In the genomic region with DNA sequence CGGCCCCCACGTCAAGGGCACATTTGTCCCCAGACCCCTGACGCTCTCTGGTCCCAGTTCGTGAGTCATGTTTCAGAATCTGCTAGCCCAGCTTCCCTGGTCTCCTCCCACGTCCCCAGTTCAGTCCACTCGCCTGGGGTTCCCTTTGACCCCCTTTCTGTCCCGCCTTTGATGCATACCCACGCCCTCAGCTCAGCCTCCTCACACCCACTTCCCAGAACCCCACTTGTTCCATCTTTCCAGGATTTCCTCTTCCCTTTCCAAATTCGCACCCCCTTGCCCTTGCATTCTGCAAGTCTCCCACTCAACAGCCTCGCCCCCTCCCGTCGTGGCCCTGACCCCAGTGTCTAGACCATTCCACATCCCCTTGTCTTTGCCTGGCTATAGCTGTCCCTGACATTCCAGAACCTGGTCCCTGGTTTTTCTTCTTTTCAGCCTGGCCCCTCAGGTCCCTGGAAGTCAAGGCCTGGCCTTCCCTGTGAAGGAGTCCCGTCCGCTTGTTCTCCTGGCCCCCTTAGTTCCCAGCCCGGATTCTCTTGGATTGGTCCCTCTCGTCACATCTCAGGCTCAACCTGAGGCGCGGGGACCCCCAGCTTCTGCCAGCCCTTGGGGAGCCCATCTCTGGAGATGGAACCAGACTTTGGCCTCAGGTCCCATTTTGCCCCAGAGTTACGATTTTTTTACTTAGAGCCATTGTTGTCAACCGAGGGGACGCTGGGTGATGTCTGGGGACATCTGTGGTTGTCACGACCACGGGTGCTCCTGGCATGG, we compare ENCODE assay signal across 9 cellular contexts. TPM values are rescaled to one million over a fixed set of nuclear protein-coding genes. Genes with fewer than 3 reads are reported as not detected.
A peak's percentile ranks its signal among the peaks of the same experiment; 100 is the strongest.
DNase-seq lines count a peak whose midpoint lies in the region; ATAC-seq and TF ChIP-seq lines count a peak whose summit lies in the region.
"Had no signal": no experiment of that assay in that cellular context is flagged by ENCODE, and none has a peak within 500 bp of the region (broad histone marks: within the 10 kb centered on the region; RNA-seq: fewer than 3 reads in every experiment).

No MANE protein-coding gene starts in this region.

- peak overlapping the region in 2 of 4 donors; percentile 60 to 100 for H3K4me3 ChIP-seq in adrenal gland
- H3K4me3 ChIP-seq in liver (ENCODE audit: low read depth in 1 of 3, low read length in 3 of 3) = peak overlapping the region; percentile 81 to 98 (median 86)
- H3K4me3 ChIP-seq in tibial artery = peak overlapping the region; percentile 77 to 99

- H3K9me3 Mint-ChIP-seq in activated T-cell treated with anti-CD3 and anti-CD28 coated beads, Interleukin-2, amount 50 U/mL, for 72 hours = no peaks in the 10 kb centered on the region

- WGBS in adrenal gland, 4 donors = 40 to 47% (median 43%) methylated on average over 18 to 23 of the region's 23 CpGs
- WGBS in liver = 73% methylated on average over 23 of the region's 23 CpGs

- peak overlapping the region; percentile 95 to 99 for H3K4me3 Mint-ChIP-seq in activated T-cell treated with anti-CD3 and anti-CD28 coated beads, Interleukin-2, amount 50 U/mL, for 72 hours

- intact Hi-C loops in adrenal gland (cut with DNase I) = no loop called here
- intact Hi-C loops in tibial artery (cut with DNase I; ENCODE audit: low total_unique reads) = loop anchor here (5.0 kb wide), 1 partner anchor 125 kb away; a partner anchor contains a TSS
- intact Hi-C loops in head of caudate nucleus (cut with DNase I) = no loop called here

- H3K27me3 Mint-ChIP-seq in activated T-cell treated with anti-CD3 and anti-CD28 coated beads, Interleukin-2, amount 50 U/mL, for 72 hours (ENCODE audit: low read depth) = no peaks in the 10 kb centered on the region

- ATAC-seq in activated T-cell treated with anti-CD3 and anti-CD28 coated beads, Interleukin-2, amount 50 U/mL, for 72 hours (replicated peaks in 1 of 2) = no peak
- no peak for ATAC-seq in HG03097 (IDR thresholded peaks at IDR 0.05; ENCODE audit: low FRiP score, unreplicated experiment)

- no peak for TF ChIP-seq RAD21 in liver (IDR thresholded peaks at IDR 0.05)

- H3K27me3 ChIP-seq in adrenal gland = no peaks in the 10 kb centered on the region
- H3K27me3 ChIP-seq in liver (ENCODE audit: control insufficient read depth in 4 of 4, insufficient read depth in 4 of 4, low read length in 3 of 4) = no peaks in the 10 kb centered on the region
- no peaks in the 10 kb centered on the region for H3K27me3 ChIP-seq in tibial artery

- H3K36me3 ChIP-seq in adrenal gland (replicated peaks in 1 of 2) (no peaks in the 10 kb centered on the region), liver (ENCODE audit: control insufficient read depth in 4 of 4, insufficient read depth in 3 of 4, low read depth in 1 of 4, low read length in 3 of 4) (peaks cover 0 to 3% (median 0%) of the 10 kb centered on the region in 4 donors), tibial artery (peaks cover 0 to 26% (median 9%) of the 10 kb centered on the region in 3 donors)

- peak overlapping the region; percentile 24 to 80 for H3K9ac ChIP-seq in liver (ENCODE audit: low read depth in 1 of 2, low read length in 2 of 2)

- peaks cover 1 to 2% of the 10 kb centered on the region in 2 donors for H3K36me3 Mint-ChIP-seq in activated T-cell treated with anti-CD3 and anti-CD28 coated beads, Interleukin-2, amount 50 U/mL, for 72 hours (ENCODE audit: insufficient read depth in 2 of 2)

- TF ChIP-seq POLR2A in adrenal gland (IDR thresholded peaks at IDR 0.05) = no peak

- no peak for TF ChIP-seq CTCF in adrenal gland (IDR thresholded peaks at IDR 0.05)
- no peak for TF ChIP-seq CTCF in liver (IDR thresholded peaks at IDR 0.05; ENCODE audit: low read depth, low read length, missing input control)
- TF ChIP-seq CTCF in tibial artery (IDR thresholded peaks at IDR 0.05) = no peak

- H3K4me1 Mint-ChIP-seq in activated T-cell treated with anti-CD3 and anti-CD28 coated beads, Interleukin-2, amount 50 U/mL, for 72 hours (ENCODE audit: low read depth) = peaks cover 62% of the 10 kb centered on the region

- H3K4me1 ChIP-seq in adrenal gland (replicated peaks in 1 of 2) (peaks cover 35 to 49% of the 10 kb centered on the region in 2 donors), liver (ENCODE audit: control insufficient read depth in 4 of 4, insufficient read depth in 4 of 4, low read length in 3 of 4) (peaks cover 8 to 28% (median 21%) of the 10 kb centered on the region in 4 donors), tibial artery (peaks cover 0 to 40% (median 25%) of the 10 kb centered on the region in 4 donors)

- H3K27ac ChIP-seq in adrenal gland (peak overlapping the region; percentile 39 to 94 (median 83)), liver (ENCODE audit: low read depth in 1 of 2, low read length in 2 of 2) (no peak overlapping the region), tibial artery (peak overlapping the region in 1 of 2 donors; percentile 61)

- peak overlapping the region; percentile 79 for H3K27ac Mint-ChIP-seq in activated T-cell treated with anti-CD3 and anti-CD28 coated beads, Interleukin-2, amount 50 U/mL, for 72 hours

- DNase-seq in activated T-cell treated with anti-CD3 and anti-CD28 coated beads, Interleukin-2, amount 50 U/mL, for 72 hours = no peak
- DNase-seq in activated T-cell treated with anti-CD3 and anti-CD28 coated beads, Interleukin-2, amount 50 U/mL, for 48 hours = no peak
- DNase-seq in adrenal gland = peak in 3 of 7 donors; percentile 48 to 62 (median 58)
- DNase-seq in tibial artery = no peak
- DNase-seq in AML-193 (lab: John Stamatoyannopoulos, UW) = no peak
- no peak for DNase-seq in head of caudate nucleus
- DNase-seq: DMS79 treated with DMSO at 0.1 percent for 48 hours had no signal

- H3K9me3 ChIP-seq in adrenal gland (replicated peaks in 1 of 3) (no peaks in the 10 kb centered on the region), liver (ENCODE audit: control insufficient read depth in 4 of 4, low read length in 3 of 4) (no peaks in the 10 kb centered on the region), tibial artery (no peaks in the 10 kb centered on the region)

TF ChIP-seq in liver, 16 proteins besides CTCF, POLR2A, EP300 and RAD21 (continues in another document):
- TF ChIP-seq FOXA2 (IDR thresholded peaks at IDR 0.05) = no peak
- no peak for TF ChIP-seq NR2F2 (IDR thresholded peaks at IDR 0.05)
- TF ChIP-seq, protein P1, sequence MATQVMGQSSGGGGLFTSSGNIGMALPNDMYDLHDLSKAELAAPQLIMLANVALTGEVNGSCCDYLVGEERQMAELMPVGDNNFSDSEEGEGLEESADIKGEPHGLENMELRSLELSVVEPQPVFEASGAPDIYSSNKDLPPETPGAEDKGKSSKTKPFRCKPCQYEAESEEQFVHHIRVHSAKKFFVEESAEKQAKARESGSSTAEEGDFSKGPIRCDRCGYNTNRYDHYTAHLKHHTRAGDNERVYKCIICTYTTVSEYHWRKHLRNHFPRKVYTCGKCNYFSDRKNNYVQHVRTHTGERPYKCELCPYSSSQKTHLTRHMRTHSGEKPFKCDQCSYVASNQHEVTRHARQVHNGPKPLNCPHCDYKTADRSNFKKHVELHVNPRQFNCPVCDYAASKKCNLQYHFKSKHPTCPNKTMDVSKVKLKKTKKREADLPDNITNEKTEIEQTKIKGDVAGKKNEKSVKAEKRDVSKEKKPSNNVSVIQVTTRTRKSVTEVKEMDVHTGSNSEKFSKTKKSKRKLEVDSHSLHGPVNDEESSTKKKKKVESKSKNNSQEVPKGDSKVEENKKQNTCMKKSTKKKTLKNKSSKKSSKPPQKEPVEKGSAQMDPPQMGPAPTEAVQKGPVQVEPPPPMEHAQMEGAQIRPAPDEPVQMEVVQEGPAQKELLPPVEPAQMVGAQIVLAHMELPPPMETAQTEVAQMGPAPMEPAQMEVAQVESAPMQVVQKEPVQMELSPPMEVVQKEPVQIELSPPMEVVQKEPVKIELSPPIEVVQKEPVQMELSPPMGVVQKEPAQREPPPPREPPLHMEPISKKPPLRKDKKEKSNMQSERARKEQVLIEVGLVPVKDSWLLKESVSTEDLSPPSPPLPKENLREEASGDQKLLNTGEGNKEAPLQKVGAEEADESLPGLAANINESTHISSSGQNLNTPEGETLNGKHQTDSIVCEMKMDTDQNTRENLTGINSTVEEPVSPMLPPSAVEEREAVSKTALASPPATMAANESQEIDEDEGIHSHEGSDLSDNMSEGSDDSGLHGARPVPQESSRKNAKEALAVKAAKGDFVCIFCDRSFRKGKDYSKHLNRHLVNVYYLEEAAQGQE (IDR thresholded peaks at IDR 0.05) = no peak
- TF ChIP-seq, protein P2, sequence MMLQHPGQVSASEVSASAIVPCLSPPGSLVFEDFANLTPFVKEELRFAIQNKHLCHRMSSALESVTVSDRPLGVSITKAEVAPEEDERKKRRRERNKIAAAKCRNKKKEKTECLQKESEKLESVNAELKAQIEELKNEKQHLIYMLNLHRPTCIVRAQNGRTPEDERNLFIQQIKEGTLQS (IDR thresholded peaks at IDR 0.05) = no peak
- TF ChIP-seq GABPA (IDR thresholded peaks at IDR 0.05 in 1 of 2, conservative IDR thresholded peaks at IDR 0.05 in 1 of 2) = no peak
- TF ChIP-seq TAF1 (conservative IDR thresholded peaks at IDR 0.05) = no peak
- no peak for TF ChIP-seq JUND (IDR thresholded peaks at IDR 0.05)
- no peak for TF ChIP-seq SP1 (IDR thresholded peaks at IDR 0.05)
- no peak for TF ChIP-seq RXRA (IDR thresholded peaks at IDR 0.05)

RNA-seq across cellular contexts. Expression of a gene that starts 1.3 kb away (rescaled TPM):
- total RNA-seq in activated T-cell treated with anti-CD3 and anti-CD28 coated beads, Interleukin-2, amount 50 U/mL, for 72 hours = 10 to 100 TPM; 35.0 to 38.7 TPM
- total RNA-seq in adrenal gland = 100 to 1,000 TPM in 4 of 8 donors, 10 to 100 TPM in 4; 51.5 to 193 (median 99.4) TPM
- polyA plus RNA-seq in adrenal gland = 100 to 1,000 TPM in 1 of 3 donors, 10 to 100 TPM in 2; 57.6 to 127 (median 93.6) TPM
- 10 to 100 TPM; 29.5 to 42.6 TPM for total RNA-seq in liver
- polyA plus RNA-seq in liver = 10 to 100 TPM; 34.2 to 50.8 TPM

RNA-seq across cellular contexts. Expression of a gene that starts 8.5 kb away (rescaled TPM):
- 10 to 100 TPM; 41.1 to 43.4 TPM for total RNA-seq in activated T-cell treated with anti-CD3 and anti-CD28 coated beads, Interleukin-2, amount 50 U/mL, for 72 hours
- total RNA-seq in adrenal gland (1 to 10 TPM in 7 of 8 donors, under 1 TPM in 1; 0.81 to 5.5 (median 2.6) TPM), liver (10 to 100 TPM in 1 of 2 donors, 1 to 10 TPM in 1; 3.1 to 11.0 TPM)
- polyA plus RNA-seq in adrenal gland (1 to 10 TPM in 2 of 3 donors, not detected in 1; 1.6 to 2.2 TPM), liver (1 to 10 TPM in 1 of 2 donors, under 1 TPM in 1; 0.93 to 1.2 TPM)

RNA-seq across cellular contexts. Expression of a gene that starts 37.4 kb away (rescaled TPM):
- under 1 TPM; 0.17 to 0.42 TPM for total RNA-seq in activated T-cell treated with anti-CD3 and anti-CD28 coated beads, Interleukin-2, amount 50 U/mL, for 72 hours
- total RNA-seq in adrenal gland (1 to 10 TPM in 1 of 8 donors, under 1 TPM in 3, not detected in 4; 0.08 to 1.6 (median 0.65) TPM), liver (under 1 TPM; 0.19 to 0.33 TPM)
- polyA plus RNA-seq in adrenal gland (under 1 TPM; 0.40 to 0.60 (median 0.56) TPM), liver (under 1 TPM; 0.06 to 0.50 TPM)

RNA-seq across cellular contexts. Expression of a gene that starts 51.2 kb away (rescaled TPM):
- total RNA-seq in activated T-cell treated with anti-CD3 and anti-CD28 coated beads, Interleukin-2, amount 50 U/mL, for 72 hours = 10 to 100 TPM; 32.8 to 66.5 TPM
- total RNA-seq in adrenal gland (10 to 100 TPM in 4 of 8 donors, 1 to 10 TPM in 4; 4.4 to 16.3 (median 10.3) TPM), liver (10 to 100 TPM in 1 of 2 donors, 1 to 10 TPM in 1; 1.6 to 10.4 TPM)
- polyA plus RNA-seq in adrenal gland (1 to 10 TPM; 1.6 to 7.3 (median 5.8) TPM), liver (1 to 10 TPM in 1 of 2 donors, under 1 TPM in 1; 0.11 to 1.2 TPM)

Comparison
In these comparisons a context has a peak if more than half of its experiments do, and no peak if none do; other contexts are left out.
1. H3K27ac ChIP-seq: peak in adrenal gland (5 of 5); none in liver (0 of 2).